Comparison of ENCODE assay signal across 1 cellular context in genomic region chr1:154170547-154171221, GRCh38.
A peak's percentile ranks its signal among the peaks of the same experiment; 100 is the strongest.
TF ChIP-seq lines count a peak whose summit lies in the region.

No MANE protein-coding gene starts in this region.

TF ChIP-seq in K562, 482 proteins besides CTCF, POLR2A, EP300 and RAD21 (continues in another document):
- TF ChIP-seq USF1 (CRISPR knock-in tag; IDR thresholded peaks at IDR 0.05) (peak; percentile 27; the same call in 1 of the 2 replicates), KLF1 (tag; IDR thresholded peaks at IDR 0.05) (no peak), TSHZ1 (CRISPR knock-in tag; IDR thresholded peaks at IDR 0.05) (no peak), ZNF764 (CRISPR knock-in tag; IDR thresholded peaks at IDR 0.05; ENCODE audit: low read depth) (no peak), CBFA2T2 (conservative IDR thresholded peaks at IDR 0.05) (0 out of 2 replicates have a peak, but pooled peaks have one; percentile 8), IRF1 (CRISPR knock-in tag; IDR thresholded peaks at IDR 0.05; ENCODE audit: borderline replicate concordance) (no peak), XRCC5 (IDR thresholded peaks at IDR 0.05; ENCODE audit: low read depth, low read length) (no peak), RAD51 (IDR thresholded peaks at IDR 0.05; ENCODE audit: borderline replicate concordance, low read depth) (peak; percentile 64; the same call in 1 of the 2 replicates), MEF2A (IDR thresholded peaks at IDR 0.05; ENCODE audit: control insufficient read depth, low read depth, low read length) (no peak), ZNF707 (CRISPR knock-in tag; conservative IDR thresholded peaks at IDR 0.05) (no peak), GTF2E2 (tag; IDR thresholded peaks at IDR 0.05) (0 out of 2 replicates have a peak, but pooled peaks have one; percentile 24), ELK1 (CRISPR knock-in tag; IDR thresholded peaks at IDR 0.05) (no peak), ATF3 (IDR thresholded peaks at IDR 0.05) (no peak), ATF3 (CRISPR knock-in tag; conservative IDR thresholded peaks at IDR 0.05) (no peak), ZNF436 (CRISPR knock-in tag; IDR thresholded peaks at IDR 0.05) (no peak), CCNT2 (IDR thresholded peaks at IDR 0.05; ENCODE audit: borderline replicate concordance, extremely low read depth, insufficient read length, low read depth, low read length) (no peak), HDAC6 (IDR thresholded peaks at IDR 0.05; ENCODE audit: low read depth, low read length) (no peak), ZBTB43 (CRISPR knock-in tag; IDR thresholded peaks at IDR 0.05) (no peak), PRDM10 (IDR thresholded peaks at IDR 0.05; ENCODE audit: partially characterized antibody) (peak; percentile 28), CREB5 (CRISPR knock-in tag; IDR thresholded peaks at IDR 0.05) (no peak), USF2 (CRISPR knock-in tag; IDR thresholded peaks at IDR 0.05) (peak; percentile 48), ZBTB40 (IDR thresholded peaks at IDR 0.05) (no peak), ZBTB40 (CRISPR knock-in tag; IDR thresholded peaks at IDR 0.05) (no peak), TFE3 (CRISPR knock-in tag; IDR thresholded peaks at IDR 0.05) (peak; percentile 84), CREM (IDR thresholded peaks at IDR 0.05; ENCODE audit: low read depth) (no peak), C11orf30 (IDR thresholded peaks at IDR 0.05; ENCODE audit: low read depth) (no peak), ZBTB17 (CRISPR knock-in tag; IDR thresholded peaks at IDR 0.05) (no peak)
